Comparison of ENCODE assay signal across 17 cellular contexts in genomic region chr10:112173201-112173600, GRCh38. TPM values are rescaled to one million over a fixed set of nuclear protein-coding genes. Genes with fewer than 3 reads are reported as not detected.
DNase-seq lines count a peak whose midpoint lies in the region; ATAC-seq, FAIRE-seq and TF ChIP-seq lines count a peak whose summit lies in the region.
"Had no signal": no experiment of that assay in that cellular context is flagged by ENCODE, and none has a peak within 500 bp of the region (broad histone marks: within the 10 kb centered on the region; RNA-seq: fewer than 3 reads in every experiment).

No MANE protein-coding gene starts in this region.

- H3K4me3 ChIP-seq in bronchial epithelial cell (ENCODE audit: low read depth, low read length), result no peak overlapping the region
- no peak overlapping the region for H3K4me3 ChIP-seq in subcutaneous abdominal adipose tissue (ENCODE audit: low read depth in 1 of 5, low read length in 5 of 5)
- H3K4me3 ChIP-seq: HAP-1 had no signal

- FAIRE-seq in bronchial epithelial cell (lab: Jason Lieb, UNC), result no peak
- FAIRE-seq in urothelium cell line (lab: Jason Lieb, UNC), result no peak
- FAIRE-seq: G401.6, GM12892, H54 had no signal

- H3K9me3 ChIP-seq in subcutaneous abdominal adipose tissue (ENCODE audit: control insufficient read depth in 5 of 5, low read length in 5 of 5), result no peaks in the 10 kb centered on the region
- H3K9me3 ChIP-seq: Caco-2, HAP-1 had no signal

- no peak overlapping the region for H3K9ac ChIP-seq in subcutaneous abdominal adipose tissue (ENCODE audit: low read length in 5 of 5)

- no peak for TF ChIP-seq CTCF in bronchial epithelial cell (IDR thresholded peaks at IDR 0.05; ENCODE audit: insufficient read depth, low read length, severe bottlenecking)

- H3K27me3 ChIP-seq in bronchial epithelial cell (ENCODE audit: control insufficient read depth, insufficient read depth, low read length), result no peaks in the 10 kb centered on the region
- no peaks in the 10 kb centered on the region for H3K27me3 ChIP-seq in subcutaneous abdominal adipose tissue (ENCODE audit: control insufficient read depth in 5 of 5, insufficient read depth in 4 of 5, low read length in 5 of 5)

- H3K27ac ChIP-seq in subcutaneous abdominal adipose tissue (ENCODE audit: low read depth, low read length), result peak overlapping the region; percentile 57

- DNase-seq in bronchial epithelial cell (ENCODE audit: low read depth) (peak; percentile 42), left colon (no peak), medulla oblongata (ENCODE audit: extremely low spot score) (no peak), urothelium cell line (ENCODE audit: low spot score) (no peak), NCI-H748 (lab: John Stamatoyannopoulos, UW; ENCODE audit: unreplicated experiment) (no peak)
- DNase-seq: C1 segment of cervical spinal cord; Caco-2; CD4-positive, alpha-beta memory T cell; DMS153; DND-41; GOT3; HFFc6 had no signal

- peaks cover 5% of the 10 kb centered on the region for H3K36me3 ChIP-seq in bronchial epithelial cell (ENCODE audit: control insufficient read depth, insufficient read depth, low read length)
- H3K36me3 ChIP-seq in subcutaneous abdominal adipose tissue (ENCODE audit: control insufficient read depth in 5 of 5, insufficient read depth in 5 of 5, low read length in 5 of 5), result peaks cover 72 to 96% (median 87%) of the 10 kb centered on the region in 5 donors

- peaks cover 0 to 24% (median 9%) of the 10 kb centered on the region in 5 donors for H3K4me1 ChIP-seq in subcutaneous abdominal adipose tissue (ENCODE audit: control insufficient read depth in 5 of 5, insufficient read depth in 5 of 5, low read length in 5 of 5)
- H3K4me1 ChIP-seq: HAP-1 had no signal

- peak; percentile 82 for ATAC-seq in left colon

- intact Hi-C loops in left colon (cut with DNase I, micrococcal nuclease), result loop anchor here in 1 of 2 donors (10.0 kb wide), 1 partner anchor 262 kb away; no protein-coding TSS in a partner anchor

RNA-seq across cellular contexts. Expression of gene GPAM, which starts 10.4 kb away (rescaled TPM):
- total RNA-seq in bronchial epithelial cell (9.2 and 10.4 TPM in 2 replicates), left colon (10 to 100 TPM in 1 of 2 donors, 1 to 10 TPM in 1; 8.6 to 10.9 TPM)
